ENCODE assay signal across 16 cellular contexts in genomic region chr9:134043531-134043988, GRCh38.
"Had no signal": no experiment of that assay in that cellular context is flagged by ENCODE, and none has a peak within 500 bp of the region (broad histone marks: within the 10 kb centered on the region; RNA-seq: fewer than 3 reads in every experiment).

No MANE protein-coding gene starts in this region.

- H3K4me3 Mint-ChIP-seq: activated CD8-positive, alpha-beta memory T cell treated with anti-CD3 and anti-CD28 coated beads, Interleukin-2, amount 10 ng/mL, durations not matched to agents 7 days and 5 days; activated naive CD4-positive, alpha-beta T cell treated with anti-CD3 and anti-CD28 coated beads, Interleukin-2, amount 10 ng/mL, durations not matched to agents 7 days and 5 days; natural killer cell; stimulated activated naive CD8-positive, alpha-beta T cell treated with anti-CD3 and anti-CD28 coated beads, Interleukin-15, Interleukin-2, amounts not matched to agents 100 ng/mL and 50 ng/mL, for 24 hours; T-helper 2 cell treated with Interferon-gamma antibody and Interleukin-4, amounts not matched to agents 5 μg/mL and 100 μg/mL, for 36 hours had no signal

- H3K79me2 ChIP-seq: parathyroid adenoma had no signal

- H3K4me1 ChIP-seq: parathyroid adenoma, vagina had no signal

- H3K27ac Mint-ChIP-seq: activated CD8-positive, alpha-beta memory T cell treated with anti-CD3 and anti-CD28 coated beads, Interleukin-2, amount 10 ng/mL, durations not matched to agents 7 days and 5 days; activated naive CD4-positive, alpha-beta T cell treated with anti-CD3 and anti-CD28 coated beads, Interleukin-2, amount 10 ng/mL, durations not matched to agents 7 days and 5 days; activated T-helper 2 cell treated with anti-CD3 and anti-CD28 coated beads, Interferon-gamma antibody, Interleukin-2, Interleukin-4, amounts not matched to agents 10 μg/mL and 5 μg/mL and 100 μg/mL, durations not matched to agents 14 hours and 24 hours and 36 hours; natural killer cell; stimulated activated naive CD8-positive, alpha-beta T cell treated with anti-CD3 and anti-CD28 coated beads, Interleukin-15, Interleukin-2, amounts not matched to agents 100 ng/mL and 50 ng/mL, for 24 hours; T-helper 2 cell treated with Interferon-gamma antibody and Interleukin-4, amounts not matched to agents 5 μg/mL and 100 μg/mL, for 36 hours had no signal

- H3K27me3 ChIP-seq: adrenal gland, gastroesophageal sphincter, suprapubic skin, transverse colon, vagina had no signal

- H3K4me1 Mint-ChIP-seq: activated CD8-positive, alpha-beta memory T cell treated with anti-CD3 and anti-CD28 coated beads, Interleukin-2, amount 10 ng/mL, durations not matched to agents 7 days and 5 days; activated naive CD4-positive, alpha-beta T cell treated with anti-CD3 and anti-CD28 coated beads, Interleukin-2, amount 10 ng/mL, durations not matched to agents 7 days and 5 days had no signal

- H3K4me3 ChIP-seq: adrenal gland, gastroesophageal sphincter, lung, suprapubic skin, transverse colon, vagina had no signal

- H2AFZ ChIP-seq: parathyroid adenoma had no signal

- H3K9me3 Mint-ChIP-seq: activated naive CD4-positive, alpha-beta T cell treated with anti-CD3 and anti-CD28 coated beads, Interleukin-2, amount 10 ng/mL, durations not matched to agents 7 days and 5 days; activated T-helper 2 cell treated with anti-CD3 and anti-CD28 coated beads, Interferon-gamma antibody, Interleukin-2, Interleukin-4, amounts not matched to agents 10 μg/mL and 5 μg/mL and 100 μg/mL, durations not matched to agents 14 hours and 24 hours and 36 hours; natural killer cell; stimulated activated naive CD8-positive, alpha-beta T cell treated with anti-CD3 and anti-CD28 coated beads, Interleukin-15, Interleukin-2, amounts not matched to agents 100 ng/mL and 50 ng/mL, for 24 hours; T-helper 2 cell treated with Interferon-gamma antibody and Interleukin-4, amounts not matched to agents 5 μg/mL and 100 μg/mL, for 36 hours had no signal

- H3K27me3 Mint-ChIP-seq: activated CD8-positive, alpha-beta memory T cell treated with anti-CD3 and anti-CD28 coated beads, Interleukin-2, amount 10 ng/mL, durations not matched to agents 7 days and 5 days; activated naive CD4-positive, alpha-beta T cell treated with anti-CD3 and anti-CD28 coated beads, Interleukin-2, amount 10 ng/mL, durations not matched to agents 7 days and 5 days; stimulated activated naive CD8-positive, alpha-beta T cell treated with anti-CD3 and anti-CD28 coated beads, Interleukin-15, Interleukin-2, amounts not matched to agents 100 ng/mL and 50 ng/mL, for 24 hours had no signal

- H3K9me3 ChIP-seq: adrenal gland, gastroesophageal sphincter, suprapubic skin, transverse colon, vagina had no signal

- ATAC-seq: activated CD8-positive, alpha-beta memory T cell treated with anti-CD3 and anti-CD28 coated beads, Interleukin-2, amount 10 ng/mL, durations not matched to agents 7 days and 5 days; esophagus mucosa; gastroesophageal sphincter; natural killer cell had no signal

- DNase-seq: activated CD4-positive, alpha-beta T cell treated with anti-CD3 and anti-CD28 coated beads, Interleukin-2, amount 50 U/mL, for 48 hours; activated CD8-positive, alpha-beta memory T cell treated with anti-CD3 and anti-CD28 coated beads, Interleukin-2, amount 10 ng/mL, durations not matched to agents 7 days and 5 days; activated naive CD4-positive, alpha-beta T cell treated with anti-CD3 and anti-CD28 coated beads, Interleukin-2, amount 10 ng/mL, durations not matched to agents 7 days and 5 days; effector CD4-positive, alpha-beta T cell; natural killer cell; transverse colon had no signal

- H3K27ac ChIP-seq: gastroesophageal sphincter, parathyroid adenoma, suprapubic skin, transverse colon, vagina had no signal
